ENCODE assay signal across 11 cellular contexts in genomic region chr12:103680591-103681065, GRCh38.
DNase-seq lines count a peak whose midpoint lies in the region; ATAC-seq and TF ChIP-seq lines count a peak whose summit lies in the region.
"Had no signal": no experiment of that assay in that cellular context is flagged by ENCODE, and none has a peak within 500 bp of the region (broad histone marks: within the 10 kb centered on the region; RNA-seq: fewer than 3 reads in every experiment).

No MANE protein-coding gene starts in this region.

- H3K36me3 ChIP-seq in esophagus squamous epithelium: no peaks in the 10 kb centered on the region
- H3K36me3 ChIP-seq: gastrocnemius medialis had no signal

- no peak overlapping the region for H3K4me3 Mint-ChIP-seq in naive thymus-derived CD8-positive, alpha-beta T cell
- H3K4me3 Mint-ChIP-seq: natural killer cell had no signal

- no peak for TF ChIP-seq POLR2A in esophagus squamous epithelium (IDR thresholded peaks at IDR 0.05)

- no peaks in the 10 kb centered on the region for H3K9me3 Mint-ChIP-seq in naive thymus-derived CD8-positive, alpha-beta T cell
- H3K9me3 Mint-ChIP-seq: natural killer cell had no signal

- no peaks in the 10 kb centered on the region for H3K9me3 ChIP-seq in esophagus squamous epithelium
- H3K9me3 ChIP-seq: gastrocnemius medialis had no signal

- intact Hi-C loops in sciatic nerve (cut with DNase I): no loop called here
- intact Hi-C loops in esophagus squamous epithelium (cut with DNase I): no loop called here

- no peaks in the 10 kb centered on the region for H3K27me3 ChIP-seq in esophagus squamous epithelium
- H3K27me3 ChIP-seq: gastrocnemius medialis had no signal

- peaks cover 0 to 3% (median 1%) of the 10 kb centered on the region in 5 donors for H3K27me3 Mint-ChIP-seq in naive thymus-derived CD8-positive, alpha-beta T cell

- H3K27ac Mint-ChIP-seq in naive thymus-derived CD8-positive, alpha-beta T cell: no peak overlapping the region
- H3K27ac Mint-ChIP-seq: natural killer cell had no signal

- WGBS in esophagus squamous epithelium, 2 donors: 54 to 62% methylated on average over 6 of the region's 6 CpGs

- H3K4me3 ChIP-seq in fibroblast of pulmonary artery (replicated peaks; ENCODE audit: low read depth, low read length) (no peak overlapping the region), esophagus squamous epithelium (no peak overlapping the region)
- H3K4me3 ChIP-seq: gastrocnemius medialis, PC-9 had no signal

- no peak for TF ChIP-seq CTCF in fibroblast of pulmonary artery (IDR thresholded peaks at IDR 0.05; ENCODE audit: low read length, missing control alignments)
- TF ChIP-seq CTCF in esophagus squamous epithelium (IDR thresholded peaks at IDR 0.05): no peak

- DNase-seq in MV-4-11 (lab: John Stamatoyannopoulos, UW) (peak; percentile 8), NCI-H510A (lab: John Stamatoyannopoulos, UW) (peak; percentile 64), fibroblast of pulmonary artery (ENCODE audit: low read depth) (peak; percentile 21), sciatic nerve (ENCODE audit: low spot score) (no peak), esophagus squamous epithelium (lab: John Stamatoyannopoulos, UW) (no peak), GDM1 (lab: John Stamatoyannopoulos, UW) (no peak), NCI-H2081 (lab: John Stamatoyannopoulos, UW) (no peak)
- DNase-seq in naive thymus-derived CD8-positive, alpha-beta T cell: no peak
- DNase-seq: gastrocnemius medialis, natural killer cell, PC-9 had no signal

- no peaks in the 10 kb centered on the region for H3K36me3 Mint-ChIP-seq in naive thymus-derived CD8-positive, alpha-beta T cell
- H3K36me3 Mint-ChIP-seq: natural killer cell had no signal

- peaks cover 0 to 14% (median 0%) of the 10 kb centered on the region in 3 donors for H3K4me1 ChIP-seq in esophagus squamous epithelium
- H3K4me1 ChIP-seq: gastrocnemius medialis had no signal

- no peaks in the 10 kb centered on the region for H3K4me1 Mint-ChIP-seq in naive thymus-derived CD8-positive, alpha-beta T cell
- H3K4me1 Mint-ChIP-seq: natural killer cell had no signal

- ATAC-seq in sciatic nerve: peak; percentile 55
- no peak for ATAC-seq in naive thymus-derived CD8-positive, alpha-beta T cell
- ATAC-seq: gastrocnemius medialis, natural killer cell had no signal

- H3K27ac ChIP-seq in esophagus squamous epithelium: peak overlapping the region in 2 of 4 donors; percentile 25 to 49
- H3K27ac ChIP-seq: gastrocnemius medialis, PC-9 had no signal

- POLR2A ChIA-PET in naive thymus-derived CD8-positive, alpha-beta T cell (lab: Charles Lee): interaction anchor here (0.7 kb wide), 1 partner anchor 11 kb away, joined by 3 read pairs; no protein-coding TSS in a partner anchor

Comparison
In these comparisons a context has a peak if more than half of its experiments do, and no peak if none do; other contexts are left out.
1. DNase-seq: peak in MV-4-11 (single experiment), NCI-H510A (single experiment) and fibroblast of pulmonary artery (single experiment); none in sciatic nerve (single experiment), esophagus squamous epithelium (single experiment), GDM1 (single experiment), naive thymus-derived CD8-positive, alpha-beta T cell (0 of 10) and NCI-H2081 (0 of 2).